In genomic region chr6:151452750-151453427, GRCh38 we compare ENCODE assay signal across 8 cellular contexts. TPM values are rescaled to one million over a fixed set of nuclear protein-coding genes. Genes with fewer than 3 reads are reported as not detected.
DNase-seq lines count a peak whose midpoint lies in the region; ATAC-seq, FAIRE-seq and TF ChIP-seq lines count a peak whose summit lies in the region.

No MANE protein-coding gene starts in this region.

- peak overlapping the region; percentile 81 for H3K9ac ChIP-seq in DND-41 (ENCODE audit: low read depth, low read length)
- H3K9ac ChIP-seq in astrocyte (ENCODE audit: low read length) = peak overlapping the region; percentile 83

- peak overlapping the region; percentile 50 for H3K27ac Mint-ChIP-seq in astrocyte (ENCODE audit: unreplicated experiment)
- H3K27ac Mint-ChIP-seq in immature natural killer cell = peak overlapping the region; percentile 86 to 96 (median 94)
- peak overlapping the region; percentile 98 for H3K27ac Mint-ChIP-seq in stimulated activated effector memory CD8-positive, alpha-beta T cell treated with anti-CD3 and anti-CD28 coated beads, Interleukin-12 subunit alpha, Interleukin-12 subunit beta, amount 100 ng/mL, for 72 hours

- H3K4me3 Mint-ChIP-seq in astrocyte (ENCODE audit: unreplicated experiment) (peak overlapping the region; percentile 90), immature natural killer cell (peak overlapping the region; percentile 89 to 98 (median 96))
- peak overlapping the region; percentile 89 for H3K4me3 Mint-ChIP-seq in stimulated activated effector memory CD8-positive, alpha-beta T cell treated with anti-CD3 and anti-CD28 coated beads, Interleukin-12 subunit alpha, Interleukin-12 subunit beta, amount 100 ng/mL, for 72 hours

- no peak for FAIRE-seq in astrocyte (lab: Jason Lieb, UNC)

- TF ChIP-seq CTCF in DND-41 (IDR thresholded peaks at IDR 0.05; ENCODE audit: borderline replicate concordance, extremely low read depth, low read length, poor library complexity, severe bottlenecking) = no peak
- TF ChIP-seq CTCF in LNCaP clone FGC (IDR thresholded peaks at IDR 0.05; ENCODE audit: control insufficient read depth, extremely low read depth, insufficient read depth) = no peak
- TF ChIP-seq CTCF in astrocyte (IDR thresholded peaks at IDR 0.05; ENCODE audit: insufficient read depth, low read depth, low read length) = no peak

- H3K27me3 ChIP-seq in DND-41 (ENCODE audit: insufficient read depth, low read length, poor library complexity) (no peaks in the 10 kb centered on the region), astrocyte (ENCODE audit: insufficient read depth, low read length) (no peaks in the 10 kb centered on the region)

- H3K36me3 Mint-ChIP-seq in astrocyte (ENCODE audit: low read depth, unreplicated experiment) (peaks cover 6% of the 10 kb centered on the region), immature natural killer cell (peaks cover 0 to 3% (median 3%) of the 10 kb centered on the region in 3 donors)
- H3K36me3 Mint-ChIP-seq in stimulated activated effector memory CD8-positive, alpha-beta T cell treated with anti-CD3 and anti-CD28 coated beads, Interleukin-12 subunit alpha, Interleukin-12 subunit beta, amount 100 ng/mL, for 72 hours = peaks cover 18% of the 10 kb centered on the region

- H3K9me3 Mint-ChIP-seq in astrocyte (ENCODE audit: unreplicated experiment) (no peaks in the 10 kb centered on the region), immature natural killer cell (no peaks in the 10 kb centered on the region)
- H3K9me3 Mint-ChIP-seq in stimulated activated effector memory CD8-positive, alpha-beta T cell treated with anti-CD3 and anti-CD28 coated beads, Interleukin-12 subunit alpha, Interleukin-12 subunit beta, amount 100 ng/mL, for 72 hours = no peaks in the 10 kb centered on the region

- H3K36me3 ChIP-seq in DND-41 (ENCODE audit: insufficient read depth, low read length) (peaks cover 8% of the 10 kb centered on the region), astrocyte (ENCODE audit: insufficient read depth, low read length) (no peaks in the 10 kb centered on the region)

- H3K4me3 ChIP-seq in DND-41 (ENCODE audit: low read depth in 1 of 2, low read length in 2 of 2) = peak overlapping the region; percentile 92 to 97
- H3K4me3 ChIP-seq in LNCaP clone FGC (ENCODE audit: low read depth, low read length) = peak overlapping the region; percentile 86
- peak overlapping the region; percentile 95 for H3K4me3 ChIP-seq in astrocyte (ENCODE audit: insufficient read depth, low read depth, low read length)

- peak; percentile 17 for DNase-seq in DND-41
- peak; percentile 23 for DNase-seq in LNCaP clone FGC (ENCODE audit: low read depth)
- DNase-seq in astrocyte (ENCODE audit: low read depth) = peak; percentile 18
- DNase-seq in immature natural killer cell = no peak
- DNase-seq in stimulated activated effector memory CD8-positive, alpha-beta T cell treated with anti-CD3 and anti-CD28 coated beads, Interleukin-12 subunit alpha, Interleukin-12 subunit beta, amount 100 ng/mL, for 72 hours (ENCODE audit: low spot score in 2 of 2) = no peak
- DNase-seq in HPDE6-E6E7 (ENCODE audit: extremely low spot score) = no peak

- no peaks in the 10 kb centered on the region for H3K9me3 ChIP-seq in DND-41 (ENCODE audit: insufficient read depth, low read length, severe bottlenecking)
- H3K9me3 ChIP-seq in astrocyte (ENCODE audit: insufficient read depth, low read depth, low read length) = no peaks in the 10 kb centered on the region

- H3K4me2 ChIP-seq in DND-41 (ENCODE audit: insufficient read depth, low read length) (peak overlapping the region; percentile 90), astrocyte (ENCODE audit: low read length) (peak overlapping the region; percentile 92)

- H3K27ac ChIP-seq in DND-41 (ENCODE audit: low read length) = peak overlapping the region; percentile 85
- peak overlapping the region; percentile 84 for H3K27ac ChIP-seq in astrocyte (ENCODE audit: low read depth, low read length)

- ATAC-seq in DND-41 (ENCODE audit: insufficient read depth, low read depth) (no peak), HG03280 (IDR thresholded peaks at IDR 0.05; ENCODE audit: unreplicated experiment) (no peak), HG02970 (IDR thresholded peaks at IDR 0.05; ENCODE audit: low FRiP score, unreplicated experiment) (no peak)
- ATAC-seq in stimulated activated effector memory CD8-positive, alpha-beta T cell treated with anti-CD3 and anti-CD28 coated beads, Interleukin-12 subunit alpha, Interleukin-12 subunit beta, amount 100 ng/mL, for 72 hours = no peak

- H3K27me3 Mint-ChIP-seq in astrocyte (ENCODE audit: low read depth, unreplicated experiment) = no peaks in the 10 kb centered on the region
- peaks cover 10 to 16% (median 11%) of the 10 kb centered on the region in 3 donors for H3K27me3 Mint-ChIP-seq in immature natural killer cell (ENCODE audit: low read depth in 3 of 3)

- H3K4me1 Mint-ChIP-seq in astrocyte (ENCODE audit: low read depth, unreplicated experiment) (peaks cover 16% of the 10 kb centered on the region), immature natural killer cell (peaks cover 39 to 61% of the 10 kb centered on the region in 2 donors)
- H3K4me1 Mint-ChIP-seq in stimulated activated effector memory CD8-positive, alpha-beta T cell treated with anti-CD3 and anti-CD28 coated beads, Interleukin-12 subunit alpha, Interleukin-12 subunit beta, amount 100 ng/mL, for 72 hours = peaks cover 24% of the 10 kb centered on the region

- H4K20me1 ChIP-seq in DND-41 (ENCODE audit: insufficient read depth, low read length) = no peaks in the 10 kb centered on the region
- no peaks in the 10 kb centered on the region for H4K20me1 ChIP-seq in astrocyte (ENCODE audit: insufficient read depth, low read length)

- peaks cover 31% of the 10 kb centered on the region for H3K4me1 ChIP-seq in DND-41 (ENCODE audit: insufficient read depth, low read length)
- peaks cover 8% of the 10 kb centered on the region for H3K4me1 ChIP-seq in astrocyte (ENCODE audit: insufficient read depth, low read length)

- H3K79me2 ChIP-seq in DND-41 (ENCODE audit: insufficient read depth, low read length) (peaks cover 70% of the 10 kb centered on the region), astrocyte (ENCODE audit: insufficient read depth, low read length) (peaks cover 50% of the 10 kb centered on the region)

- H2AFZ ChIP-seq in DND-41 (ENCODE audit: low read depth, low read length) = peak overlapping the region; percentile 82
- peak overlapping the region; percentile 65 for H2AFZ ChIP-seq in astrocyte (ENCODE audit: low read depth, low read length)

RNA-seq across cellular contexts. Expression of gene RMND1, which starts 1.0 kb away (rescaled TPM):
- 22.7 and 25.9 TPM in 2 replicates for total RNA-seq in astrocyte
- polyA plus RNA-seq in immature natural killer cell = 10 to 100 TPM in 1 of 3 donors, 1 to 10 TPM in 2; 6.4 to 13.3 (median 7.5) TPM

RNA-seq across cellular contexts. Expression of gene CCDC170, which starts 40.9 kb away (rescaled TPM):
- 0.10 and 0.14 TPM in 2 replicates for total RNA-seq in astrocyte
- under 1 TPM in 1 of 3 donors, not detected in 2; 0.78 TPM for polyA plus RNA-seq in immature natural killer cell

Comparison
In these comparisons a context has a peak if more than half of its experiments do, and no peak if none do; other contexts are left out.
1. DNase-seq: peak in DND-41 (single experiment), LNCaP clone FGC (single experiment) and astrocyte (single experiment); none in immature natural killer cell (0 of 3), stimulated activated effector memory CD8-positive, alpha-beta T cell treated with anti-CD3 and anti-CD28 coated beads, Interleukin-12 subunit alpha, Interleukin-12 subunit beta, amount 100 ng/mL, for 72 hours (0 of 2) and HPDE6-E6E7 (single experiment).
2. Peak in every context shown above with its lines, with median percentiles within 50 percentile points of each other: H3K4me3 ChIP-seq, H3K27ac Mint-ChIP-seq and H3K4me3 Mint-ChIP-seq.